1 cellular context compared by ENCODE assay signal in genomic region chr10:96370575-96371157, GRCh38.
TF ChIP-seq lines count a peak whose summit lies in the region.

No MANE protein-coding gene starts in this region.

TF ChIP-seq in IMR-90, 13 proteins besides CTCF, POLR2A, EP300 and RAD21 (continued from another document):
- TF ChIP-seq, protein P1, sequence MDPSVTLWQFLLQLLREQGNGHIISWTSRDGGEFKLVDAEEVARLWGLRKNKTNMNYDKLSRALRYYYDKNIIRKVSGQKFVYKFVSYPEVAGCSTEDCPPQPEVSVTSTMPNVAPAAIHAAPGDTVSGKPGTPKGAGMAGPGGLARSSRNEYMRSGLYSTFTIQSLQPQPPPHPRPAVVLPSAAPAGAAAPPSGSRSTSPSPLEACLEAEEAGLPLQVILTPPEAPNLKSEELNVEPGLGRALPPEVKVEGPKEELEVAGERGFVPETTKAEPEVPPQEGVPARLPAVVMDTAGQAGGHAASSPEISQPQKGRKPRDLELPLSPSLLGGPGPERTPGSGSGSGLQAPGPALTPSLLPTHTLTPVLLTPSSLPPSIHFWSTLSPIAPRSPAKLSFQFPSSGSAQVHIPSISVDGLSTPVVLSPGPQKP (IDR thresholded peaks at IDR 0.05; ENCODE audit: borderline replicate concordance, low read depth, low read length), result no peak
